In the genomic region with DNA sequence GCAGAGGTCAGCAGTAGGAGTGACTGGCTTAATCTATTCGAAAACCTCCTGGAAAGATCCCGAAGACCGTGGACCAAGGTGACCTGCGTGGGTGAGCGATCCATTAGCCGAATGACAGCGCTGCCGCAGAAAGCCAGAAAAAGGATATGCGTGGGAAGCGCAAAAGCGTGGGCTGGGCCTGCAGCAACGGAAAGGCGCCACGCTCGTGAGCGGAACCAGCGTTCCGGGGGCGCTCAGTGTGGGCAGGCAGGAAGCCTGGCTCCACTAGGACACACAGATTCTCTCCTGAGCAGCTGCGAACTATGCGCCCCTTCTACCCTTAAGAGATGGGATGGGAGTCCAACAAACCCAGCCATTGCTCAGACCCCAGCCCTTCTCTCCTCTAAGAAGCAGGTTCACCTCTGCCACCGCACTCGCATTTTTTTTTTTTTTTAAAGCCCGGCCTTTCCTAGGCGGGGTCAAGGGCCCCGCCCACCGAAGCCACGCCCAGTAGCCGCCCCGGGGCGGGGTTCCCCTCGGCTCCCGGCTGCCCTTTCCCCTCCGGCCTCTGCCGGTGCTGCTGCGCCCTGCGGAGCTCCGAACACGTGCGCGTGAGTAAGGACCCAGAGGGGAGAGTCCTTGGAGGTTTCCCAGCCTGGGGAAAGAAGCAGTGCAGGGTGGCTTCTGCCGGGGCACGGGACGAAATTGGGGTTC, we compare ENCODE assay signal across 1 cellular context.
A peak's percentile ranks its signal among the peaks of the same experiment; 100 is the strongest.
TF ChIP-seq lines count a peak whose summit lies in the region.

No MANE protein-coding gene starts in this region.

TF ChIP-seq in HepG2, 621 proteins besides CTCF, POLR2A, EP300 and RAD21 (continued from another document and continues in another):
- TF ChIP-seq, protein P1, sequence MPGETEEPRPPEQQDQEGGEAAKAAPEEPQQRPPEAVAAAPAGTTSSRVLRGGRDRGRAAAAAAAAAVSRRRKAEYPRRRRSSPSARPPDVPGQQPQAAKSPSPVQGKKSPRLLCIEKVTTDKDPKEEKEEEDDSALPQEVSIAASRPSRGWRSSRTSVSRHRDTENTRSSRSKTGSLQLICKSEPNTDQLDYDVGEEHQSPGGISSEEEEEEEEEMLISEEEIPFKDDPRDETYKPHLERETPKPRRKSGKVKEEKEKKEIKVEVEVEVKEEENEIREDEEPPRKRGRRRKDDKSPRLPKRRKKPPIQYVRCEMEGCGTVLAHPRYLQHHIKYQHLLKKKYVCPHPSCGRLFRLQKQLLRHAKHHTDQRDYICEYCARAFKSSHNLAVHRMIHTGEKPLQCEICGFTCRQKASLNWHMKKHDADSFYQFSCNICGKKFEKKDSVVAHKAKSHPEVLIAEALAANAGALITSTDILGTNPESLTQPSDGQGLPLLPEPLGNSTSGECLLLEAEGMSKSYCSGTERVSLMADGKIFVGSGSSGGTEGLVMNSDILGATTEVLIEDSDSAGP (CRISPR knock-in tag; IDR thresholded peaks at IDR 0.05; ENCODE audit: borderline replicate concordance): peak; percentile 77
- TF ChIP-seq ZNF160 (CRISPR knock-in tag; IDR thresholded peaks at IDR 0.05) (no peak), FOXC1 (CRISPR knock-in tag; IDR thresholded peaks at IDR 0.05; ENCODE audit: borderline replicate concordance) (no peak), ZNF20 (CRISPR knock-in tag; IDR thresholded peaks at IDR 0.05) (no peak), ASH2L (IDR thresholded peaks at IDR 0.05; ENCODE audit: insufficient read length, low read depth, low read length) (peak; percentile 75), PHF8 (CRISPR knock-in tag; IDR thresholded peaks at IDR 0.05) (peak; percentile 78), THYN1 (CRISPR knock-in tag; IDR thresholded peaks at IDR 0.05; ENCODE audit: borderline replicate concordance, low read depth) (no peak), BORCS8-MEF2B (CRISPR knock-in tag; IDR thresholded peaks at IDR 0.05) (peak; percentile 53), ZSCAN31 (CRISPR knock-in tag; IDR thresholded peaks at IDR 0.05; ENCODE audit: low read depth) (peak; percentile 39; the same call in 1 of the 2 replicates), ZNF256 (CRISPR knock-in tag; conservative IDR thresholded peaks at IDR 0.05) (0 out of 2 replicates have a peak, but pooled peaks have one; percentile 60), CCDC6 (CRISPR knock-in tag; IDR thresholded peaks at IDR 0.05) (0 out of 2 replicates have a peak, but pooled peaks have one; percentile 68), ZBTB42 (CRISPR knock-in tag; IDR thresholded peaks at IDR 0.05) (0 out of 2 replicates have a peak, but pooled peaks have one; percentile 62), SP4 (CRISPR knock-in tag; IDR thresholded peaks at IDR 0.05) (peak; percentile 86), LCORL (IDR thresholded peaks at IDR 0.05) (no peak), LCORL (CRISPR knock-in tag; IDR thresholded peaks at IDR 0.05) (no peak), TAF15 (IDR thresholded peaks at IDR 0.05; ENCODE audit: low read depth, low read length, poor library complexity, severe bottlenecking) (no peak), ZNF446 (CRISPR knock-in tag; IDR thresholded peaks at IDR 0.05) (no peak), ZNF790 (CRISPR knock-in tag; IDR thresholded peaks at IDR 0.05; ENCODE audit: borderline replicate concordance) (no peak), ZNF720 (CRISPR knock-in tag; IDR thresholded peaks at IDR 0.05) (no peak), ZFP37 (CRISPR knock-in tag; IDR thresholded peaks at IDR 0.05; ENCODE audit: borderline replicate concordance) (no peak), TRIM24 (CRISPR knock-in tag; IDR thresholded peaks at IDR 0.05) (no peak), SMC3 (IDR thresholded peaks at IDR 0.05; ENCODE audit: low read length) (no peak), ZKSCAN8 (CRISPR knock-in tag; IDR thresholded peaks at IDR 0.05; ENCODE audit: borderline replicate concordance) (0 out of 2 replicates have a peak, but pooled peaks have one; percentile 66), SPEN (CRISPR knock-in tag; IDR thresholded peaks at IDR 0.05; ENCODE audit: low read depth) (peak; percentile 31; the same call in 1 of the 2 replicates), MAFK (conservative IDR thresholded peaks at IDR 0.05 in 1 of 2, IDR thresholded peaks at IDR 0.05 in 1 of 2; ENCODE audit: low read length in 2 of 2) (no peak), ZNF564 (CRISPR knock-in tag; IDR thresholded peaks at IDR 0.05) (no peak), CHD4 (IDR thresholded peaks at IDR 0.05; ENCODE audit: borderline replicate concordance, low read length) (no peak), MAFG (CRISPR knock-in tag; IDR thresholded peaks at IDR 0.05) (no peak), ZIK1 (CRISPR knock-in tag; IDR thresholded peaks at IDR 0.05; ENCODE audit: borderline replicate concordance, low read depth) (no peak), ZNF678 (CRISPR knock-in tag; IDR thresholded peaks at IDR 0.05) (0 out of 2 replicates have a peak, but pooled peaks have one; percentile 62), ARNT (IDR thresholded peaks at IDR 0.05) (no peak), NAIF1 (CRISPR knock-in tag; IDR thresholded peaks at IDR 0.05; ENCODE audit: borderline replicate concordance) (peak; percentile 53; the same call in 1 of the 2 replicates)
- TF ChIP-seq, protein P2, sequence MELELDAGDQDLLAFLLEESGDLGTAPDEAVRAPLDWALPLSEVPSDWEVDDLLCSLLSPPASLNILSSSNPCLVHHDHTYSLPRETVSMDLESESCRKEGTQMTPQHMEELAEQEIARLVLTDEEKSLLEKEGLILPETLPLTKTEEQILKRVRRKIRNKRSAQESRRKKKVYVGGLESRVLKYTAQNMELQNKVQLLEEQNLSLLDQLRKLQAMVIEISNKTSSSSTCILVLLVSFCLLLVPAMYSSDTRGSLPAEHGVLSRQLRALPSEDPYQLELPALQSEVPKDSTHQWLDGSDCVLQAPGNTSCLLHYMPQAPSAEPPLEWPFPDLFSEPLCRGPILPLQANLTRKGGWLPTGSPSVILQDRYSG (CRISPR knock-in tag; IDR thresholded peaks at IDR 0.05): no peak
- TF ChIP-seq, protein P3, sequence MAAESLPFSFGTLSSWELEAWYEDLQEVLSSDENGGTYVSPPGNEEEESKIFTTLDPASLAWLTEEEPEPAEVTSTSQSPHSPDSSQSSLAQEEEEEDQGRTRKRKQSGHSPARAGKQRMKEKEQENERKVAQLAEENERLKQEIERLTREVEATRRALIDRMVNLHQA (CRISPR knock-in tag; IDR thresholded peaks at IDR 0.05): 0 out of 2 replicates have a peak, but pooled peaks have one; percentile 35
- TF ChIP-seq, protein P4, sequence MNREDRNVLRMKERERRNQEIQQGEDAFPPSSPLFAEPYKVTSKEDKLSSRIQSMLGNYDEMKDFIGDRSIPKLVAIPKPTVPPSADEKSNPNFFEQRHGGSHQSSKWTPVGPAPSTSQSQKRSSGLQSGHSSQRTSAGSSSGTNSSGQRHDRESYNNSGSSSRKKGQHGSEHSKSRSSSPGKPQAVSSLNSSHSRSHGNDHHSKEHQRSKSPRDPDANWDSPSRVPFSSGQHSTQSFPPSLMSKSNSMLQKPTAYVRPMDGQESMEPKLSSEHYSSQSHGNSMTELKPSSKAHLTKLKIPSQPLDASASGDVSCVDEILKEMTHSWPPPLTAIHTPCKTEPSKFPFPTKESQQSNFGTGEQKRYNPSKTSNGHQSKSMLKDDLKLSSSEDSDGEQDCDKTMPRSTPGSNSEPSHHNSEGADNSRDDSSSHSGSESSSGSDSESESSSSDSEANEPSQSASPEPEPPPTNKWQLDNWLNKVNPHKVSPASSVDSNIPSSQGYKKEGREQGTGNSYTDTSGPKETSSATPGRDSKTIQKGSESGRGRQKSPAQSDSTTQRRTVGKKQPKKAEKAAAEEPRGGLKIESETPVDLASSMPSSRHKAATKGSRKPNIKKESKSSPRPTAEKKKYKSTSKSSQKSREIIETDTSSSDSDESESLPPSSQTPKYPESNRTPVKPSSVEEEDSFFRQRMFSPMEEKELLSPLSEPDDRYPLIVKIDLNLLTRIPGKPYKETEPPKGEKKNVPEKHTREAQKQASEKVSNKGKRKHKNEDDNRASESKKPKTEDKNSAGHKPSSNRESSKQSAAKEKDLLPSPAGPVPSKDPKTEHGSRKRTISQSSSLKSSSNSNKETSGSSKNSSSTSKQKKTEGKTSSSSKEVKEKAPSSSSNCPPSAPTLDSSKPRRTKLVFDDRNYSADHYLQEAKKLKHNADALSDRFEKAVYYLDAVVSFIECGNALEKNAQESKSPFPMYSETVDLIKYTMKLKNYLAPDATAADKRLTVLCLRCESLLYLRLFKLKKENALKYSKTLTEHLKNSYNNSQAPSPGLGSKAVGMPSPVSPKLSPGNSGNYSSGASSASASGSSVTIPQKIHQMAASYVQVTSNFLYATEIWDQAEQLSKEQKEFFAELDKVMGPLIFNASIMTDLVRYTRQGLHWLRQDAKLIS (CRISPR knock-in tag; IDR thresholded peaks at IDR 0.05): 0 out of 2 replicates have a peak, but pooled peaks have one; percentile 69
- TF ChIP-seq, protein P5, sequence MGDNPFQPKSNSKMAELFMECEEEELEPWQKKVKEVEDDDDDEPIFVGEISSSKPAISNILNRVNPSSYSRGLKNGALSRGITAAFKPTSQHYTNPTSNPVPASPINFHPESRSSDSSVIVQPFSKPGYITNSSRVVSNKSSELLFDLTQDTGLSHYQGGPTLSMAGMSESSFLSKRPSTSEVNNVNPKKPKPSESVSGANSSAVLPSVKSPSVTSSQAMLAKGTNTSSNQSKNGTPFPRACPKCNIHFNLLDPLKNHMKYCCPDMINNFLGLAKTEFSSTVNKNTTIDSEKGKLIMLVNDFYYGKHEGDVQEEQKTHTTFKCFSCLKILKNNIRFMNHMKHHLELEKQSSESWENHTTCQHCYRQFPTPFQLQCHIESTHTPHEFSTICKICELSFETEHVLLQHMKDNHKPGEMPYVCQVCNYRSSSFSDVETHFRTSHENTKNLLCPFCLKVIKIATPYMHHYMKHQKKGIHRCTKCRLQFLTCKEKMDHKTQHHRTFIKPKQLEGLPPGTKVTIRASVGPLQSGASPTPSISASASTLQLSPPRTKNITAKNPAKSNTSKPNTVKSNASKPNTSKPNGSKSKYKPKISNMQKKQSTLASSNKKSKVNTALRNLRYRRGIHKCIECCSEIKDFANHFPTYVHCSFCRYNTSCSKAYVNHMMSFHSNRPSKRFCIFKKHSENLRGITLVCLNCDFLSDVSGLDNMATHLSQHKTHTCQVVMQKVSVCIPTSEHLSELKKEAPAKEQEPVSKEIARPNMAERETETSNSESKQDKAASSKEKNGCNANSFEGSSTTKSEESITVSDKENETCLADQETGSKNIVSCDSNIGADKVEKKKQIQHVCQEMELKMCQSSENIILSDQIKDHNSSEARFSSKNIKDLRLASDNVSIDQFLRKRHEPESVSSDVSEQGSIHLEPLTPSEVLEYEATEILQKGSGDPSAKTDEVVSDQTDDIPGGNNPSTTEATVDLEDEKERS (CRISPR knock-in tag; IDR thresholded peaks at IDR 0.05): 0 out of 2 replicates have a peak, but pooled peaks have one; percentile 20
- TF ChIP-seq, protein P6, sequence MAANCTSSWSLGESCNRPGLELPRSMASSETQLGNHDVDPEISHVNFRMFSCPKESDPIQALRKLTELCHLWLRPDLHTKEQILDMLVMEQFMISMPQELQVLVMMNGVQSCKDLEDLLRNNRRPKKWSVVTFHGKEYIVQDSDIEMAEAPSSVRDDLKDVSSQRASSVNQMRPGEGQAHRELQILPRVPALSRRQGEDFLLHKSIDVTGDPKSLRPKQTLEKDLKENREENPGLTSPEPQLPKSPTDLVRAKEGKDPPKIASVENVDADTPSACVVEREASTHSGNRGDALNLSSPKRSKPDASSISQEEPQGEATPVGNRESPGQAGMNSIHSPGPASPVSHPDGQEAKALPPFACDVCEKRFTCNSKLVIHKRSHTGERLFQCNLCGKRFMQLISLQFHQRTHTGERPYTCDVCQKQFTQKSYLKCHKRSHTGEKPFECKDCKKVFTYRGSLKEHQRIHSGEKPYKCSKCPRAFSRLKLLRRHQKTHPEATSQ (CRISPR knock-in tag; IDR thresholded peaks at IDR 0.05; ENCODE audit: borderline replicate concordance): no peak
- TF ChIP-seq, protein P7, sequence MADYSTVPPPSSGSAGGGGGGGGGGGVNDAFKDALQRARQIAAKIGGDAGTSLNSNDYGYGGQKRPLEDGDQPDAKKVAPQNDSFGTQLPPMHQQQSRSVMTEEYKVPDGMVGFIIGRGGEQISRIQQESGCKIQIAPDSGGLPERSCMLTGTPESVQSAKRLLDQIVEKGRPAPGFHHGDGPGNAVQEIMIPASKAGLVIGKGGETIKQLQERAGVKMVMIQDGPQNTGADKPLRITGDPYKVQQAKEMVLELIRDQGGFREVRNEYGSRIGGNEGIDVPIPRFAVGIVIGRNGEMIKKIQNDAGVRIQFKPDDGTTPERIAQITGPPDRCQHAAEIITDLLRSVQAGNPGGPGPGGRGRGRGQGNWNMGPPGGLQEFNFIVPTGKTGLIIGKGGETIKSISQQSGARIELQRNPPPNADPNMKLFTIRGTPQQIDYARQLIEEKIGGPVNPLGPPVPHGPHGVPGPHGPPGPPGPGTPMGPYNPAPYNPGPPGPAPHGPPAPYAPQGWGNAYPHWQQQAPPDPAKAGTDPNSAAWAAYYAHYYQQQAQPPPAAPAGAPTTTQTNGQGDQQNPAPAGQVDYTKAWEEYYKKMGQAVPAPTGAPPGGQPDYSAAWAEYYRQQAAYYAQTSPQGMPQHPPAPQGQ (CRISPR knock-in tag; IDR thresholded peaks at IDR 0.05; ENCODE audit: borderline replicate concordance): no peak
- TF ChIP-seq, protein P8, sequence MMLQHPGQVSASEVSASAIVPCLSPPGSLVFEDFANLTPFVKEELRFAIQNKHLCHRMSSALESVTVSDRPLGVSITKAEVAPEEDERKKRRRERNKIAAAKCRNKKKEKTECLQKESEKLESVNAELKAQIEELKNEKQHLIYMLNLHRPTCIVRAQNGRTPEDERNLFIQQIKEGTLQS (CRISPR knock-in tag; IDR thresholded peaks at IDR 0.05): no peak
- TF ChIP-seq, protein P9, sequence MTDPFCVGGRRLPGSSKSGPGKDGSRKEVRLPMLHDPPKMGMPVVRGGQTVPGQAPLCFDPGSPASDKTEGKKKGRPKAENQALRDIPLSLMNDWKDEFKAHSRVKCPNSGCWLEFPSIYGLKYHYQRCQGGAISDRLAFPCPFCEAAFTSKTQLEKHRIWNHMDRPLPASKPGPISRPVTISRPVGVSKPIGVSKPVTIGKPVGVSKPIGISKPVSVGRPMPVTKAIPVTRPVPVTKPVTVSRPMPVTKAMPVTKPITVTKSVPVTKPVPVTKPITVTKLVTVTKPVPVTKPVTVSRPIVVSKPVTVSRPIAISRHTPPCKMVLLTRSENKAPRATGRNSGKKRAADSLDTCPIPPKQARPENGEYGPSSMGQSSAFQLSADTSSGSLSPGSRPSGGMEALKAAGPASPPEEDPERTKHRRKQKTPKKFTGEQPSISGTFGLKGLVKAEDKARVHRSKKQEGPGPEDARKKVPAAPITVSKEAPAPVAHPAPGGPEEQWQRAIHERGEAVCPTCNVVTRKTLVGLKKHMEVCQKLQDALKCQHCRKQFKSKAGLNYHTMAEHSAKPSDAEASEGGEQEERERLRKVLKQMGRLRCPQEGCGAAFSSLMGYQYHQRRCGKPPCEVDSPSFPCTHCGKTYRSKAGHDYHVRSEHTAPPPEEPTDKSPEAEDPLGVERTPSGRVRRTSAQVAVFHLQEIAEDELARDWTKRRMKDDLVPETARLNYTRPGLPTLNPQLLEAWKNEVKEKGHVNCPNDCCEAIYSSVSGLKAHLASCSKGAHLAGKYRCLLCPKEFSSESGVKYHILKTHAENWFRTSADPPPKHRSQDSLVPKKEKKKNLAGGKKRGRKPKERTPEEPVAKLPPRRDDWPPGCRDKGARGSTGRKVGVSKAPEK (CRISPR knock-in tag; IDR thresholded peaks at IDR 0.05; ENCODE audit: borderline replicate concordance): no peak
- TF ChIP-seq, protein P10, sequence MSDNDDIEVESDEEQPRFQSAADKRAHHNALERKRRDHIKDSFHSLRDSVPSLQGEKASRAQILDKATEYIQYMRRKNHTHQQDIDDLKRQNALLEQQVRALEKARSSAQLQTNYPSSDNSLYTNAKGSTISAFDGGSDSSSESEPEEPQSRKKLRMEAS (IDR thresholded peaks at IDR 0.05): peak; percentile 98
